18 cellular contexts compared by ENCODE assay signal in genomic region chr3:66179813-66180212, GRCh38.
"Had no signal": no experiment of that assay in that cellular context is flagged by ENCODE, and none has a peak within 500 bp of the region (broad histone marks: within the 10 kb centered on the region; RNA-seq: fewer than 3 reads in every experiment).

No MANE protein-coding gene starts in this region.

- H3K4me3 Mint-ChIP-seq: activated CD4-positive, alpha-beta memory T cell treated with anti-CD3 and anti-CD28 coated beads, Interleukin-2, amount 10 ng/mL, durations not matched to agents 7 days and 5 days; activated CD4-positive, alpha-beta T cell treated with anti-CD3 and anti-CD28 coated beads for 36 hours; activated naive CD8-positive, alpha-beta T cell treated with anti-CD3 and anti-CD28 coated beads for 36 hours; stimulated activated memory B cell treated with anti-CD40 and anti-IgM and Interleukin-4, amounts not matched to agents 10 μg/mL and 1 μg/mL and 100 μg/mL, for 72 hours had no signal

- H3K36me3 ChIP-seq: transverse colon, WERI-Rb-1 had no signal

- H3K27ac ChIP-seq: parathyroid adenoma, transverse colon, WERI-Rb-1 had no signal

- H3K27me3 ChIP-seq: transverse colon had no signal

- H3K27ac Mint-ChIP-seq: activated CD4-positive, alpha-beta memory T cell treated with anti-CD3 and anti-CD28 coated beads, Interleukin-2, amount 10 ng/mL, durations not matched to agents 7 days and 5 days; activated CD4-positive, alpha-beta T cell treated with anti-CD3 and anti-CD28 coated beads for 36 hours; activated naive CD8-positive, alpha-beta T cell treated with anti-CD3 and anti-CD28 coated beads for 36 hours; stimulated activated memory B cell treated with anti-CD40 and anti-IgM and Interleukin-4, amounts not matched to agents 10 μg/mL and 1 μg/mL and 100 μg/mL, for 72 hours had no signal

- H3K4me1 ChIP-seq: parathyroid adenoma had no signal

- ATAC-seq: activated CD4-positive, alpha-beta T cell treated with anti-CD3 and anti-CD28 coated beads for 36 hours; stimulated activated memory B cell treated with anti-CD40 and anti-IgM and Interleukin-4, amounts not matched to agents 10 μg/mL and 1 μg/mL and 100 μg/mL, for 72 hours had no signal

- H3K27me3 Mint-ChIP-seq: activated CD4-positive, alpha-beta memory T cell treated with anti-CD3 and anti-CD28 coated beads, Interleukin-2, amount 10 ng/mL, durations not matched to agents 7 days and 5 days; activated CD4-positive, alpha-beta T cell treated with anti-CD3 and anti-CD28 coated beads for 36 hours; activated naive CD8-positive, alpha-beta T cell treated with anti-CD3 and anti-CD28 coated beads for 36 hours; stimulated activated memory B cell treated with anti-CD40 and anti-IgM and Interleukin-4, amounts not matched to agents 10 μg/mL and 1 μg/mL and 100 μg/mL, for 72 hours had no signal

- H3K4me1 Mint-ChIP-seq: activated CD4-positive, alpha-beta memory T cell treated with anti-CD3 and anti-CD28 coated beads, Interleukin-2, amount 10 ng/mL, durations not matched to agents 7 days and 5 days; activated CD4-positive, alpha-beta T cell treated with anti-CD3 and anti-CD28 coated beads for 36 hours; activated naive CD8-positive, alpha-beta T cell treated with anti-CD3 and anti-CD28 coated beads for 36 hours; stimulated activated memory B cell treated with anti-CD40 and anti-IgM and Interleukin-4, amounts not matched to agents 10 μg/mL and 1 μg/mL and 100 μg/mL, for 72 hours had no signal

- H3K36me3 Mint-ChIP-seq: activated naive CD8-positive, alpha-beta T cell treated with anti-CD3 and anti-CD28 coated beads for 36 hours; stimulated activated memory B cell treated with anti-CD40 and anti-IgM and Interleukin-4, amounts not matched to agents 10 μg/mL and 1 μg/mL and 100 μg/mL, for 72 hours had no signal

- H3K9me3 ChIP-seq: transverse colon had no signal

- H3K9me3 Mint-ChIP-seq: activated CD4-positive, alpha-beta memory T cell treated with anti-CD3 and anti-CD28 coated beads, Interleukin-2, amount 10 ng/mL, durations not matched to agents 7 days and 5 days; activated naive CD8-positive, alpha-beta T cell treated with anti-CD3 and anti-CD28 coated beads for 36 hours; stimulated activated memory B cell treated with anti-CD40 and anti-IgM and Interleukin-4, amounts not matched to agents 10 μg/mL and 1 μg/mL and 100 μg/mL, for 72 hours had no signal

- H3K4me3 ChIP-seq: transverse colon had no signal

- DNase-seq: activated CD4-positive, alpha-beta memory T cell treated with anti-CD3 and anti-CD28 coated beads, Interleukin-2, amount 10 ng/mL, durations not matched to agents 7 days and 5 days; activated CD4-positive, alpha-beta T cell treated with anti-CD3 and anti-CD28 coated beads for 36 hours; activated gamma-delta T cell treated with Interleukin-2 at 50 U/mL for 16 hours; activated naive CD8-positive, alpha-beta T cell treated with anti-CD3 and anti-CD28 coated beads for 36 hours; activated T-cell treated with anti-CD3 and anti-CD28 coated beads, Interleukin-2, amount 50 U/mL, for 48 hours; aorta; caudate nucleus; cortex of kidney; effector CD8-positive, alpha-beta T cell; islet precursor cell; mesendoderm; retina; substantia nigra; T-helper 1 cell; transverse colon; WERI-Rb-1 had no signal
